1 cellular context compared by ENCODE assay signal in the genomic region with DNA sequence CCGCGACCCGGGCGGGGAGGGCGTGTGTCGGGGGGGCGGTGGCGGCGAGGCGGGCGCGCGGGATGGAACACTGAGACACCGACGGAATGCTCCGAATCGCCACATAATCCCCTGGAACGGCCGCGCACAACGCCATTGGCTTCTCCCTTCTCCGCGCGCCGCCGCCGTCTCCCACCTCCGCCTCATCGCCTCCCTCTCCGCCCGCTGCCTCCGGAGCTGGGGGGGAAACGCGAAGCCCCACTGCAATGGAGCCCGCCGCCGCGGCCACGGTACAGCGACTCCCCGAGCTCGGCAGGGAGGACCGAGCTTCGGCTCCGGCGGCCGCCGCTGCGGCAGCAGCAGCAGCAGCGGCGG.
TF ChIP-seq lines count a peak whose summit lies in the region.

A gene (plus strand): TSS at position 103 of the 354 bp plus-strand sequence. CDS start 143 bp downstream, at position 246.

TF ChIP-seq in HepG2, 621 proteins besides CTCF, POLR2A, EP300 and RAD21 (continued from another document and continues in another):
- TF ChIP-seq, protein P1, sequence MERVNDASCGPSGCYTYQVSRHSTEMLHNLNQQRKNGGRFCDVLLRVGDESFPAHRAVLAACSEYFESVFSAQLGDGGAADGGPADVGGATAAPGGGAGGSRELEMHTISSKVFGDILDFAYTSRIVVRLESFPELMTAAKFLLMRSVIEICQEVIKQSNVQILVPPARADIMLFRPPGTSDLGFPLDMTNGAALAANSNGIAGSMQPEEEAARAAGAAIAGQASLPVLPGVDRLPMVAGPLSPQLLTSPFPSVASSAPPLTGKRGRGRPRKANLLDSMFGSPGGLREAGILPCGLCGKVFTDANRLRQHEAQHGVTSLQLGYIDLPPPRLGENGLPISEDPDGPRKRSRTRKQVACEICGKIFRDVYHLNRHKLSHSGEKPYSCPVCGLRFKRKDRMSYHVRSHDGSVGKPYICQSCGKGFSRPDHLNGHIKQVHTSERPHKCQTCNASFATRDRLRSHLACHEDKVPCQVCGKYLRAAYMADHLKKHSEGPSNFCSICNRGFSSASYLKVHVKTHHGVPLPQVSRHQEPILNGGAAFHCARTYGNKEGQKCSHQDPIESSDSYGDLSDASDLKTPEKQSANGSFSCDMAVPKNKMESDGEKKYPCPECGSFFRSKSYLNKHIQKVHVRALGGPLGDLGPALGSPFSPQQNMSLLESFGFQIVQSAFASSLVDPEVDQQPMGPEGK (CRISPR knock-in tag; IDR thresholded peaks at IDR 0.05), result no peak; the same call in 1 of the 2 replicates
- TF ChIP-seq NCOR1 (IDR thresholded peaks at IDR 0.05; ENCODE audit: borderline replicate concordance, low read length) (0 out of 2 replicates have a peak, but pooled peaks have one; percentile 31), ZNF547 (CRISPR knock-in tag; IDR thresholded peaks at IDR 0.05) (no peak), ZNF3 (CRISPR knock-in tag; IDR thresholded peaks at IDR 0.05) (no peak), ZNF263 (CRISPR knock-in tag; IDR thresholded peaks at IDR 0.05) (no peak), ZSCAN12 (CRISPR knock-in tag; IDR thresholded peaks at IDR 0.05) (no peak), KLF16 (CRISPR knock-in tag; IDR thresholded peaks at IDR 0.05) (no peak), MAZ (IDR thresholded peaks at IDR 0.05; ENCODE audit: borderline replicate concordance, low read depth, low read length) (no peak), MAZ (CRISPR knock-in tag; IDR thresholded peaks at IDR 0.05; ENCODE audit: low read depth) (peak; percentile 60; the same call in 1 of the 2 replicates), ZNF432 (CRISPR knock-in tag; IDR thresholded peaks at IDR 0.05; ENCODE audit: borderline replicate concordance) (no peak), MTF1 (CRISPR knock-in tag; IDR thresholded peaks at IDR 0.05) (no peak), PHF8 (CRISPR knock-in tag; IDR thresholded peaks at IDR 0.05) (peak; percentile 52; the same call in 1 of the 2 replicates), ZNF790 (CRISPR knock-in tag; IDR thresholded peaks at IDR 0.05; ENCODE audit: borderline replicate concordance) (no peak), KAT8 (CRISPR knock-in tag; IDR thresholded peaks at IDR 0.05) (no peak), MLLT10 (CRISPR knock-in tag; IDR thresholded peaks at IDR 0.05) (no peak), DNMT3B (CRISPR knock-in tag; conservative IDR thresholded peaks at IDR 0.05) (no peak), ZNF598 (CRISPR knock-in tag; IDR thresholded peaks at IDR 0.05; ENCODE audit: borderline replicate concordance) (no peak), NFIC (IDR thresholded peaks at IDR 0.05; ENCODE audit: low read length) (no peak), ZNF768 (CRISPR knock-in tag; IDR thresholded peaks at IDR 0.05) (no peak)
- TF ChIP-seq, protein P2, sequence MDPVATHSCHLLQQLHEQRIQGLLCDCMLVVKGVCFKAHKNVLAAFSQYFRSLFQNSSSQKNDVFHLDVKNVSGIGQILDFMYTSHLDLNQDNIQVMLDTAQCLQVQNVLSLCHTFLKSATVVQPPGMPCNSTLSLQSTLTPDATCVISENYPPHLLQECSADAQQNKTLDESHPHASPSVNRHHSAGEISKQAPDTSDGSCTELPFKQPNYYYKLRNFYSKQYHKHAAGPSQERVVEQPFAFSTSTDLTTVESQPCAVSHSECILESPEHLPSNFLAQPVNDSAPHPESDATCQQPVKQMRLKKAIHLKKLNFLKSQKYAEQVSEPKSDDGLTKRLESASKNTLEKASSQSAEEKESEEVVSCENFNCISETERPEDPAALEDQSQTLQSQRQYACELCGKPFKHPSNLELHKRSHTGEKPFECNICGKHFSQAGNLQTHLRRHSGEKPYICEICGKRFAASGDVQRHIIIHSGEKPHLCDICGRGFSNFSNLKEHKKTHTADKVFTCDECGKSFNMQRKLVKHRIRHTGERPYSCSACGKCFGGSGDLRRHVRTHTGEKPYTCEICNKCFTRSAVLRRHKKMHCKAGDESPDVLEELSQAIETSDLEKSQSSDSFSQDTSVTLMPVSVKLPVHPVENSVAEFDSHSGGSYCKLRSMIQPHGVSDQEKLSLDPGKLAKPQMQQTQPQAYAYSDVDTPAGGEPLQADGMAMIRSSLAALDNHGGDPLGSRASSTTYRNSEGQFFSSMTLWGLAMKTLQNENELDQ (CRISPR knock-in tag; IDR thresholded peaks at IDR 0.05; ENCODE audit: borderline replicate concordance), result no peak
- TF ChIP-seq, protein P3, sequence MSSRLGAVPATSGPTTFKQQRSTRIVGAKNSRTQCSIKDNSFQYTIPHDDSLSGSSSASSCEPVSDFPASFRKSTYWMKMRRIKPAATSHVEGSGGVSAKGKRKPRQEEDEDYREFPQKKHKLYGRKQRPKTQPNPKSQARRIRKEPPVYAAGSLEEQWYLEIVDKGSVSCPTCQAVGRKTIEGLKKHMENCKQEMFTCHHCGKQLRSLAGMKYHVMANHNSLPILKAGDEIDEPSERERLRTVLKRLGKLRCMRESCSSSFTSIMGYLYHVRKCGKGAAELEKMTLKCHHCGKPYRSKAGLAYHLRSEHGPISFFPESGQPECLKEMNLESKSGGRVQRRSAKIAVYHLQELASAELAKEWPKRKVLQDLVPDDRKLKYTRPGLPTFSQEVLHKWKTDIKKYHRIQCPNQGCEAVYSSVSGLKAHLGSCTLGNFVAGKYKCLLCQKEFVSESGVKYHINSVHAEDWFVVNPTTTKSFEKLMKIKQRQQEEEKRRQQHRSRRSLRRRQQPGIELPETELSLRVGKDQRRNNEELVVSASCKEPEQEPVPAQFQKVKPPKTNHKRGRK (CRISPR knock-in tag; IDR thresholded peaks at IDR 0.05), result no peak
- TF ChIP-seq, protein P4, sequence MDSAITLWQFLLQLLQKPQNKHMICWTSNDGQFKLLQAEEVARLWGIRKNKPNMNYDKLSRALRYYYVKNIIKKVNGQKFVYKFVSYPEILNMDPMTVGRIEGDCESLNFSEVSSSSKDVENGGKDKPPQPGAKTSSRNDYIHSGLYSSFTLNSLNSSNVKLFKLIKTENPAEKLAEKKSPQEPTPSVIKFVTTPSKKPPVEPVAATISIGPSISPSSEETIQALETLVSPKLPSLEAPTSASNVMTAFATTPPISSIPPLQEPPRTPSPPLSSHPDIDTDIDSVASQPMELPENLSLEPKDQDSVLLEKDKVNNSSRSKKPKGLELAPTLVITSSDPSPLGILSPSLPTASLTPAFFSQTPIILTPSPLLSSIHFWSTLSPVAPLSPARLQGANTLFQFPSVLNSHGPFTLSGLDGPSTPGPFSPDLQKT (CRISPR knock-in tag; IDR thresholded peaks at IDR 0.05; ENCODE audit: borderline replicate concordance), result no peak
- TF ChIP-seq, protein P5, sequence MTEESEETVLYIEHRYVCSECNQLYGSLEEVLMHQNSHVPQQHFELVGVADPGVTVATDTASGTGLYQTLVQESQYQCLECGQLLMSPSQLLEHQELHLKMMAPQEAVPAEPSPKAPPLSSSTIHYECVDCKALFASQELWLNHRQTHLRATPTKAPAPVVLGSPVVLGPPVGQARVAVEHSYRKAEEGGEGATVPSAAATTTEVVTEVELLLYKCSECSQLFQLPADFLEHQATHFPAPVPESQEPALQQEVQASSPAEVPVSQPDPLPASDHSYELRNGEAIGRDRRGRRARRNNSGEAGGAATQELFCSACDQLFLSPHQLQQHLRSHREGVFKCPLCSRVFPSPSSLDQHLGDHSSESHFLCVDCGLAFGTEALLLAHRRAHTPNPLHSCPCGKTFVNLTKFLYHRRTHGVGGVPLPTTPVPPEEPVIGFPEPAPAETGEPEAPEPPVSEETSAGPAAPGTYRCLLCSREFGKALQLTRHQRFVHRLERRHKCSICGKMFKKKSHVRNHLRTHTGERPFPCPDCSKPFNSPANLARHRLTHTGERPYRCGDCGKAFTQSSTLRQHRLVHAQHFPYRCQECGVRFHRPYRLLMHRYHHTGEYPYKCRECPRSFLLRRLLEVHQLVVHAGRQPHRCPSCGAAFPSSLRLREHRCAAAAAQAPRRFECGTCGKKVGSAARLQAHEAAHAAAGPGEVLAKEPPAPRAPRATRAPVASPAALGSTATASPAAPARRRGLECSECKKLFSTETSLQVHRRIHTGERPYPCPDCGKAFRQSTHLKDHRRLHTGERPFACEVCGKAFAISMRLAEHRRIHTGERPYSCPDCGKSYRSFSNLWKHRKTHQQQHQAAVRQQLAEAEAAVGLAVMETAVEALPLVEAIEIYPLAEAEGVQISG (CRISPR knock-in tag; IDR thresholded peaks at IDR 0.05), result no peak
- TF ChIP-seq, protein P6, sequence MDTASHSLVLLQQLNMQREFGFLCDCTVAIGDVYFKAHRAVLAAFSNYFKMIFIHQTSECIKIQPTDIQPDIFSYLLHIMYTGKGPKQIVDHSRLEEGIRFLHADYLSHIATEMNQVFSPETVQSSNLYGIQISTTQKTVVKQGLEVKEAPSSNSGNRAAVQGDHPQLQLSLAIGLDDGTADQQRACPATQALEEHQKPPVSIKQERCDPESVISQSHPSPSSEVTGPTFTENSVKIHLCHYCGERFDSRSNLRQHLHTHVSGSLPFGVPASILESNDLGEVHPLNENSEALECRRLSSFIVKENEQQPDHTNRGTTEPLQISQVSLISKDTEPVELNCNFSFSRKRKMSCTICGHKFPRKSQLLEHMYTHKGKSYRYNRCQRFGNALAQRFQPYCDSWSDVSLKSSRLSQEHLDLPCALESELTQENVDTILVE (CRISPR knock-in tag; IDR thresholded peaks at IDR 0.05), result no peak
- TF ChIP-seq, protein P7, sequence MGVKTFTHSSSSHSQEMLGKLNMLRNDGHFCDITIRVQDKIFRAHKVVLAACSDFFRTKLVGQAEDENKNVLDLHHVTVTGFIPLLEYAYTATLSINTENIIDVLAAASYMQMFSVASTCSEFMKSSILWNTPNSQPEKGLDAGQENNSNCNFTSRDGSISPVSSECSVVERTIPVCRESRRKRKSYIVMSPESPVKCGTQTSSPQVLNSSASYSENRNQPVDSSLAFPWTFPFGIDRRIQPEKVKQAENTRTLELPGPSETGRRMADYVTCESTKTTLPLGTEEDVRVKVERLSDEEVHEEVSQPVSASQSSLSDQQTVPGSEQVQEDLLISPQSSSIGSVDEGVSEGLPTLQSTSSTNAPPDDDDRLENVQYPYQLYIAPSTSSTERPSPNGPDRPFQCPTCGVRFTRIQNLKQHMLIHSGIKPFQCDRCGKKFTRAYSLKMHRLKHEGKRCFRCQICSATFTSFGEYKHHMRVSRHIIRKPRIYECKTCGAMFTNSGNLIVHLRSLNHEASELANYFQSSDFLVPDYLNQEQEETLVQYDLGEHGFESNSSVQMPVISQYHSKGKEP (CRISPR knock-in tag; IDR thresholded peaks at IDR 0.05), result no peak
- TF ChIP-seq, protein P8, sequence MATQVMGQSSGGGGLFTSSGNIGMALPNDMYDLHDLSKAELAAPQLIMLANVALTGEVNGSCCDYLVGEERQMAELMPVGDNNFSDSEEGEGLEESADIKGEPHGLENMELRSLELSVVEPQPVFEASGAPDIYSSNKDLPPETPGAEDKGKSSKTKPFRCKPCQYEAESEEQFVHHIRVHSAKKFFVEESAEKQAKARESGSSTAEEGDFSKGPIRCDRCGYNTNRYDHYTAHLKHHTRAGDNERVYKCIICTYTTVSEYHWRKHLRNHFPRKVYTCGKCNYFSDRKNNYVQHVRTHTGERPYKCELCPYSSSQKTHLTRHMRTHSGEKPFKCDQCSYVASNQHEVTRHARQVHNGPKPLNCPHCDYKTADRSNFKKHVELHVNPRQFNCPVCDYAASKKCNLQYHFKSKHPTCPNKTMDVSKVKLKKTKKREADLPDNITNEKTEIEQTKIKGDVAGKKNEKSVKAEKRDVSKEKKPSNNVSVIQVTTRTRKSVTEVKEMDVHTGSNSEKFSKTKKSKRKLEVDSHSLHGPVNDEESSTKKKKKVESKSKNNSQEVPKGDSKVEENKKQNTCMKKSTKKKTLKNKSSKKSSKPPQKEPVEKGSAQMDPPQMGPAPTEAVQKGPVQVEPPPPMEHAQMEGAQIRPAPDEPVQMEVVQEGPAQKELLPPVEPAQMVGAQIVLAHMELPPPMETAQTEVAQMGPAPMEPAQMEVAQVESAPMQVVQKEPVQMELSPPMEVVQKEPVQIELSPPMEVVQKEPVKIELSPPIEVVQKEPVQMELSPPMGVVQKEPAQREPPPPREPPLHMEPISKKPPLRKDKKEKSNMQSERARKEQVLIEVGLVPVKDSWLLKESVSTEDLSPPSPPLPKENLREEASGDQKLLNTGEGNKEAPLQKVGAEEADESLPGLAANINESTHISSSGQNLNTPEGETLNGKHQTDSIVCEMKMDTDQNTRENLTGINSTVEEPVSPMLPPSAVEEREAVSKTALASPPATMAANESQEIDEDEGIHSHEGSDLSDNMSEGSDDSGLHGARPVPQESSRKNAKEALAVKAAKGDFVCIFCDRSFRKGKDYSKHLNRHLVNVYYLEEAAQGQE (IDR thresholded peaks at IDR 0.05; ENCODE audit: borderline replicate concordance in 1 of 2, low read depth in 1 of 2, low read length in 2 of 2), result no peak; a peak in 1 of 4 replicates
- TF ChIP-seq, protein P9, sequence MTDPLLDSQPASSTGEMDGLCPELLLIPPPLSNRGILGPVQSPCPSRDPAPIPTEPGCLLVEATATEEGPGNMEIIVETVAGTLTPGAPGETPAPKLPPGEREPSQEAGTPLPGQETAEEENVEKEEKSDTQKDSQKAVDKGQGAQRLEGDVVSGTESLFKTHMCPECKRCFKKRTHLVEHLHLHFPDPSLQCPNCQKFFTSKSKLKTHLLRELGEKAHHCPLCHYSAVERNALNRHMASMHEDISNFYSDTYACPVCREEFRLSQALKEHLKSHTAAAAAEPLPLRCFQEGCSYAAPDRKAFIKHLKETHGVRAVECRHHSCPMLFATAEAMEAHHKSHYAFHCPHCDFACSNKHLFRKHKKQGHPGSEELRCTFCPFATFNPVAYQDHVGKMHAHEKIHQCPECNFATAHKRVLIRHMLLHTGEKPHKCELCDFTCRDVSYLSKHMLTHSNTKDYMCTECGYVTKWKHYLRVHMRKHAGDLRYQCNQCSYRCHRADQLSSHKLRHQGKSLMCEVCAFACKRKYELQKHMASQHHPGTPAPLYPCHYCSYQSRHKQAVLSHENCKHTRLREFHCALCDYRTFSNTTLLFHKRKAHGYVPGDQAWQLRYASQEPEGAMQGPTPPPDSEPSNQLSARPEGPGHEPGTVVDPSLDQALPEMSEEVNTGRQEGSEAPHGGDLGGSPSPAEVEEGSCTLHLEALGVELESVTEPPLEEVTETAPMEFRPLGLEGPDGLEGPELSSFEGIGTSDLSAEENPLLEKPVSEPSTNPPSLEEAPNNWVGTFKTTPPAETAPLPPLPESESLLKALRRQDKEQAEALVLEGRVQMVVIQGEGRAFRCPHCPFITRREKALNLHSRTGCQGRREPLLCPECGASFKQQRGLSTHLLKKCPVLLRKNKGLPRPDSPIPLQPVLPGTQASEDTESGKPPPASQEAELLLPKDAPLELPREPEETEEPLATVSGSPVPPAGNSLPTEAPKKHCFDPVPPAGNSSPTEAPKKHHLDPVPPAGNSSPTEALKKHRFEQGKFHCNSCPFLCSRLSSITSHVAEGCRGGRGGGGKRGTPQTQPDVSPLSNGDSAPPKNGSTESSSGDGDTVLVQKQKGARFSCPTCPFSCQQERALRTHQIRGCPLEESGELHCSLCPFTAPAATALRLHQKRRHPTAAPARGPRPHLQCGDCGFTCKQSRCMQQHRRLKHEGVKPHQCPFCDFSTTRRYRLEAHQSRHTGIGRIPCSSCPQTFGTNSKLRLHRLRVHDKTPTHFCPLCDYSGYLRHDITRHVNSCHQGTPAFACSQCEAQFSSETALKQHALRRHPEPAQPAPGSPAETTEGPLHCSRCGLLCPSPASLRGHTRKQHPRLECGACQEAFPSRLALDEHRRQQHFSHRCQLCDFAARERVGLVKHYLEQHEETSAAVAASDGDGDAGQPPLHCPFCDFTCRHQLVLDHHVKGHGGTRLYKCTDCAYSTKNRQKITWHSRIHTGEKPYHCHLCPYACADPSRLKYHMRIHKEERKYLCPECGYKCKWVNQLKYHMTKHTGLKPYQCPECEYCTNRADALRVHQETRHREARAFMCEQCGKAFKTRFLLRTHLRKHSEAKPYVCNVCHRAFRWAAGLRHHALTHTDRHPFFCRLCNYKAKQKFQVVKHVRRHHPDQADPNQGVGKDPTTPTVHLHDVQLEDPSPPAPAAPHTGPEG (CRISPR knock-in tag; IDR thresholded peaks at IDR 0.05), result no peak
- TF ChIP-seq, protein P10, sequence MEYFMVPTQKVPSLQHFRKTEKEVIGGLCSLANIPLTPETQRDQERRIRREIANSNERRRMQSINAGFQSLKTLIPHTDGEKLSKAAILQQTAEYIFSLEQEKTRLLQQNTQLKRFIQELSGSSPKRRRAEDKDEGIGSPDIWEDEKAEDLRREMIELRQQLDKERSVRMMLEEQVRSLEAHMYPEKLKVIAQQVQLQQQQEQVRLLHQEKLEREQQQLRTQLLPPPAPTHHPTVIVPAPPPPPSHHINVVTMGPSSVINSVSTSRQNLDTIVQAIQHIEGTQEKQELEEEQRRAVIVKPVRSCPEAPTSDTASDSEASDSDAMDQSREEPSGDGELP (IDR thresholded peaks at IDR 0.05; ENCODE audit: borderline replicate concordance, low read depth), result no peak
